Comparison of ENCODE assay signal across 1 cellular context in genomic region chr7:134458806-134459698, GRCh38.
TF ChIP-seq lines count a peak whose summit lies in the region.

Gene AKR1B1 (minus strand): TSS chr7:134459100. CDS start chr7:134459062, 38 bp downstream.

TF ChIP-seq in HepG2, 621 proteins besides CTCF, POLR2A, EP300 and RAD21 (continued from another document and continues in another):
- TF ChIP-seq TBL1XR1 (IDR thresholded peaks at IDR 0.05; ENCODE audit: borderline replicate concordance, low read length, partially characterized antibody) (no peak), ZNF503 (CRISPR knock-in tag; IDR thresholded peaks at IDR 0.05) (peak; percentile 29; the same call in 1 of the 2 replicates), ZNF446 (CRISPR knock-in tag; IDR thresholded peaks at IDR 0.05) (no peak), ZNF839 (CRISPR knock-in tag; IDR thresholded peaks at IDR 0.05; ENCODE audit: borderline replicate concordance) (no peak), ZNF510 (CRISPR knock-in tag; IDR thresholded peaks at IDR 0.05; ENCODE audit: low read depth) (no peak), SP4 (CRISPR knock-in tag; IDR thresholded peaks at IDR 0.05) (peak; percentile 70), BCLAF1 (IDR thresholded peaks at IDR 0.05) (no peak), CBFB (CRISPR knock-in tag; IDR thresholded peaks at IDR 0.05) (peak; percentile 78; the same call in 1 of the 2 replicates), SIX1 (CRISPR knock-in tag; IDR thresholded peaks at IDR 0.05; ENCODE audit: borderline replicate concordance) (no peak), GMEB2 (CRISPR knock-in tag; IDR thresholded peaks at IDR 0.05; ENCODE audit: low read depth) (peak; percentile 20; the same call in 1 of the 2 replicates), PAWR (CRISPR knock-in tag; IDR thresholded peaks at IDR 0.05; ENCODE audit: borderline replicate concordance) (no peak), TFAP4 (IDR thresholded peaks at IDR 0.05; ENCODE audit: borderline replicate concordance, low read depth) (no peak), ZNF547 (CRISPR knock-in tag; IDR thresholded peaks at IDR 0.05) (peak; percentile 89), SIN3B (IDR thresholded peaks at IDR 0.05; ENCODE audit: low read length) (no peak), NR1H2 (CRISPR knock-in tag; IDR thresholded peaks at IDR 0.05; ENCODE audit: borderline replicate concordance, low read depth) (0 out of 2 replicates have a peak, but pooled peaks have one; percentile 56), SNAPC4 (CRISPR knock-in tag; IDR thresholded peaks at IDR 0.05) (no peak), FOXC1 (CRISPR knock-in tag; IDR thresholded peaks at IDR 0.05; ENCODE audit: borderline replicate concordance) (peak; percentile 45; the same call in 1 of the 2 replicates), GTF3A (CRISPR knock-in tag; conservative IDR thresholded peaks at IDR 0.05) (no peak), ZFAT (CRISPR knock-in tag; conservative IDR thresholded peaks at IDR 0.05) (0 out of 2 replicates have a peak, but pooled peaks have one; percentile 9), STAT6 (CRISPR knock-in tag; IDR thresholded peaks at IDR 0.05; ENCODE audit: borderline replicate concordance) (no peak), ZNF274 (CRISPR knock-in tag; IDR thresholded peaks at IDR 0.05) (peak; percentile 76), MED1 (CRISPR knock-in tag; IDR thresholded peaks at IDR 0.05) (peak; percentile 30; the same call in 1 of the 2 replicates), MAF1 (CRISPR knock-in tag; IDR thresholded peaks at IDR 0.05; ENCODE audit: borderline replicate concordance) (0 out of 2 replicates have a peak, but pooled peaks have one; percentile 65), JUND (CRISPR knock-in tag; IDR thresholded peaks at IDR 0.05) (no peak), ZNF563 (CRISPR knock-in tag; IDR thresholded peaks at IDR 0.05) (peak; percentile 80), ZNF703 (CRISPR knock-in tag; IDR thresholded peaks at IDR 0.05; ENCODE audit: borderline replicate concordance) (no peak; the same call in 1 of the 2 replicates), RXRB (CRISPR knock-in tag; IDR thresholded peaks at IDR 0.05; ENCODE audit: borderline replicate concordance) (peak; percentile 19; the same call in 1 of the 2 replicates), ZFP36 (IDR thresholded peaks at IDR 0.05; ENCODE audit: borderline replicate concordance, low read depth, low read length, partially characterized antibody) (no peak), TBX3 (IDR thresholded peaks at IDR 0.05; ENCODE audit: borderline replicate concordance) (peak; percentile 60), ZNF678 (CRISPR knock-in tag; IDR thresholded peaks at IDR 0.05) (no peak), SOX13 (IDR thresholded peaks at IDR 0.05) (no peak), SOX13 (CRISPR knock-in tag; conservative IDR thresholded peaks at IDR 0.05 in 1 of 2, IDR thresholded peaks at IDR 0.05 in 1 of 2) (peak in 1 of 2 experiments; percentile 20; a peak in 1 of 4 replicates), ZNF772 (CRISPR knock-in tag; IDR thresholded peaks at IDR 0.05) (peak; percentile 79; the same call in 1 of the 2 replicates), PLSCR1 (CRISPR knock-in tag; IDR thresholded peaks at IDR 0.05; ENCODE audit: borderline replicate concordance) (no peak), MIER2 (CRISPR knock-in tag; IDR thresholded peaks at IDR 0.05) (no peak), PAXIP1 (CRISPR knock-in tag; conservative IDR thresholded peaks at IDR 0.05) (no peak), CENPX (CRISPR knock-in tag; IDR thresholded peaks at IDR 0.05) (no peak), NR0B2 (CRISPR knock-in tag; IDR thresholded peaks at IDR 0.05) (no peak; the same call in 1 of the 2 replicates)
